ENCODE assay signal across 1 cellular context in the genomic region with DNA sequence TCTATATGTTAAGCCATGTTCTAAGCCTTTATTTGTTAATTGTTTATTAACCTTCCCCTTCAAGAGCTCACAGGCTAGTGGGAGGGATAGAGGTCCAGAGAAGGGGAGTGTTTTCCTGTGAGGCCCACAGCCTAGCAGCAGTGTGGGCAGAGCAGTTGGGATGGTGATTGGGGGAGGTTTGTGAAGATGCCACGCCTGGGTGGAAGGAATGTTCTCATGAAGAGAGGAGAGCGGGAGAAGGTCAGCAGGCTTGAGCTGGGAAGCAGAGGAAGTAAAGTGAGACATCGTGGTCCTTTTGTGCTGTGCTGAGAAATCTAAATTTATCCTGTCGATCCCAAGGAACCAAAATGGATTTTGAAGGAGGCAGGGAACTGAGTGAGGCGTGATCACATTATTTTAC.
TF ChIP-seq lines count a peak whose summit lies in the region.

No MANE protein-coding gene starts in this region.

TF ChIP-seq in GM12878, 131 proteins besides CTCF, POLR2A, EP300 and RAD21:
- no peak for TF ChIP-seq WRNIP1 (IDR thresholded peaks at IDR 0.05; ENCODE audit: borderline replicate concordance, low read depth, low read length)
- no peak for TF ChIP-seq REST (IDR thresholded peaks at IDR 0.05; ENCODE audit: low read depth, low read length)
- no peak for TF ChIP-seq CEBPB (IDR thresholded peaks at IDR 0.05; ENCODE audit: borderline replicate concordance in 1 of 2, low read depth in 2 of 2, low read length in 2 of 2)
- TF ChIP-seq NFYA (IDR thresholded peaks at IDR 0.05; ENCODE audit: borderline replicate concordance, low read depth, low read length) = no peak
- TF ChIP-seq, protein P1, sequence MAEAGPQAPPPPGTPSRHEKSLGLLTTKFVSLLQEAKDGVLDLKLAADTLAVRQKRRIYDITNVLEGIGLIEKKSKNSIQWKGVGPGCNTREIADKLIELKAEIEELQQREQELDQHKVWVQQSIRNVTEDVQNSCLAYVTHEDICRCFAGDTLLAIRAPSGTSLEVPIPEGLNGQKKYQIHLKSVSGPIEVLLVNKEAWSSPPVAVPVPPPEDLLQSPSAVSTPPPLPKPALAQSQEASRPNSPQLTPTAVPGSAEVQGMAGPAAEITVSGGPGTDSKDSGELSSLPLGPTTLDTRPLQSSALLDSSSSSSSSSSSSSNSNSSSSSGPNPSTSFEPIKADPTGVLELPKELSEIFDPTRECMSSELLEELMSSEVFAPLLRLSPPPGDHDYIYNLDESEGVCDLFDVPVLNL (IDR thresholded peaks at IDR 0.05; ENCODE audit: low read depth, low read length) = no peak
- TF ChIP-seq ETV6 (conservative IDR thresholded peaks at IDR 0.05 in 1 of 2, IDR thresholded peaks at IDR 0.05 in 1 of 2; ENCODE audit: borderline replicate concordance in 1 of 2, low read depth in 1 of 2) = no peak
- no peak for TF ChIP-seq KLF5 (IDR thresholded peaks at IDR 0.05; ENCODE audit: partially characterized antibody)
- no peak for TF ChIP-seq SIX5 (IDR thresholded peaks at IDR 0.05; ENCODE audit: low read depth, low read length, severe bottlenecking)
- TF ChIP-seq ZNF207 (IDR thresholded peaks at IDR 0.05; ENCODE audit: borderline replicate concordance) = no peak
- TF ChIP-seq HDAC2 (IDR thresholded peaks at IDR 0.05) = no peak
